Comparison of ENCODE assay signal across 1 cellular context in the genomic region with DNA sequence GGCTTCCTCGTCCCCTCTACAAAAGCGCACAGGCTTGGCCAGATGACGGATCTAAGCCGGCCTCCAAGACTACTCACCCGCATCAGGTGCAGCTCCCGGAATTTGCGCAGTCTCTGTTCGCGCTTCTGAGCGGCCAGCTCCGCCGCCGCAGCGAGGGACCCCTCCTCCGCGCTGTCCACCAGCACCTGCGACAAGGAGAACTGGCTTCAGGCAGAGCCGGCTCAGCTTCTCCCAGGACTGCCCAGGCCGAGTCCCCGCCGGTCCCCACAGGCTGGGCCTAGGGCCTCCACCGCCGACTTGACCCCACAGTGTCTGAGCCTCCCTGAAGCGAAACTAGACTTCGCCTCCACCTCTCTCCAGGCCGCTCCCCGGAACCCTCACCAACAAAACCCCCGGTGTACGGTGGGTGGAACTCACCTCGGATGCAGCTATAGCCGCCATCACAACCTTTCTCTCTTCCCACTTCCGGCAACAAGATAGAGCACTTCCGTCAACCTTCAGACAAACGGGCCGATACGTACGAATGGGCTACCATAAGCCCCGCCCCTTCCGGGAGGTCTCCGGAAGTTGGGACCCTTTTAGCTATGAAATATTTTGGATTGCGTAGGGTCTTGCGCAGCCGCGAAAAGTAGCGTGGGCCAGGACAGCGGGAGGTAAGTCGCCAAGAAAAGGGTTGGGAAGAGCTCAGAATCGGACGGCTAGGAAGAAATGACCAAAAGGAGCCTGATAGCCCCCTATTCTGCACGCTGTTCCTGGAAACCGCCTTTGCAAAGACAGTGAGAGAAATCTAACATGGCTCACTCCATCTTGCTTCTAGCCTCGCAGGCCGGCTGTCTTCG.
A peak's percentile ranks its signal among the peaks of the same experiment; 100 is the strongest.
TF ChIP-seq lines count a peak whose summit lies in the region.

A gene (minus strand): TSS at position 476 of the 839 bp plus-strand sequence. CDS start 35 bp downstream, at position 441.

TF ChIP-seq in HCT116, 20 proteins besides CTCF, POLR2A, EP300 and RAD21 (continued from another document):
- TF ChIP-seq TCF7L2 (IDR thresholded peaks at IDR 0.05; ENCODE audit: borderline replicate concordance, extremely low read depth, insufficient read depth, insufficient read length): peak; percentile 70
- TF ChIP-seq, protein P1, sequence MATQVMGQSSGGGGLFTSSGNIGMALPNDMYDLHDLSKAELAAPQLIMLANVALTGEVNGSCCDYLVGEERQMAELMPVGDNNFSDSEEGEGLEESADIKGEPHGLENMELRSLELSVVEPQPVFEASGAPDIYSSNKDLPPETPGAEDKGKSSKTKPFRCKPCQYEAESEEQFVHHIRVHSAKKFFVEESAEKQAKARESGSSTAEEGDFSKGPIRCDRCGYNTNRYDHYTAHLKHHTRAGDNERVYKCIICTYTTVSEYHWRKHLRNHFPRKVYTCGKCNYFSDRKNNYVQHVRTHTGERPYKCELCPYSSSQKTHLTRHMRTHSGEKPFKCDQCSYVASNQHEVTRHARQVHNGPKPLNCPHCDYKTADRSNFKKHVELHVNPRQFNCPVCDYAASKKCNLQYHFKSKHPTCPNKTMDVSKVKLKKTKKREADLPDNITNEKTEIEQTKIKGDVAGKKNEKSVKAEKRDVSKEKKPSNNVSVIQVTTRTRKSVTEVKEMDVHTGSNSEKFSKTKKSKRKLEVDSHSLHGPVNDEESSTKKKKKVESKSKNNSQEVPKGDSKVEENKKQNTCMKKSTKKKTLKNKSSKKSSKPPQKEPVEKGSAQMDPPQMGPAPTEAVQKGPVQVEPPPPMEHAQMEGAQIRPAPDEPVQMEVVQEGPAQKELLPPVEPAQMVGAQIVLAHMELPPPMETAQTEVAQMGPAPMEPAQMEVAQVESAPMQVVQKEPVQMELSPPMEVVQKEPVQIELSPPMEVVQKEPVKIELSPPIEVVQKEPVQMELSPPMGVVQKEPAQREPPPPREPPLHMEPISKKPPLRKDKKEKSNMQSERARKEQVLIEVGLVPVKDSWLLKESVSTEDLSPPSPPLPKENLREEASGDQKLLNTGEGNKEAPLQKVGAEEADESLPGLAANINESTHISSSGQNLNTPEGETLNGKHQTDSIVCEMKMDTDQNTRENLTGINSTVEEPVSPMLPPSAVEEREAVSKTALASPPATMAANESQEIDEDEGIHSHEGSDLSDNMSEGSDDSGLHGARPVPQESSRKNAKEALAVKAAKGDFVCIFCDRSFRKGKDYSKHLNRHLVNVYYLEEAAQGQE (IDR thresholded peaks at IDR 0.05; ENCODE audit: low read depth): no peak
